In genomic region chr1:12338017-12338416, GRCh38 we compare ENCODE assay signal across 28 cellular contexts.
DNase-seq lines count a peak whose midpoint lies in the region; ATAC-seq and TF ChIP-seq lines count a peak whose summit lies in the region.
"Had no signal": no experiment of that assay in that cellular context is flagged by ENCODE, and none has a peak within 500 bp of the region (broad histone marks: within the 10 kb centered on the region; RNA-seq: fewer than 3 reads in every experiment).

No MANE protein-coding gene starts in this region.

- ATAC-seq in left cardiac atrium (peak; percentile 53 to 67), psoas muscle (peak; percentile 82 to 93 (median 90)), aorta (ENCODE audit: low FRiP score) (peak; percentile 30), HG02840 (IDR thresholded peaks at IDR 0.05; ENCODE audit: low FRiP score, unreplicated experiment) (no peak)
- ATAC-seq: left lung; stimulated activated memory B cell treated with anti-CD40 and anti-IgM and Interleukin-4, amounts not matched to agents 10 μg/mL and 1 μg/mL and 100 μg/mL, for 72 hours had no signal

- intact Hi-C loops in left cardiac atrium (cut with DNase I) (no loop called here), psoas muscle (cut with DNase I) (loop anchor here in 1 of 2 donors (10.0 kb wide), 1 partner anchor 533 kb away; the partner anchor contains the start of genes CLCN6 and MTHFR), aorta (cut with DNase I) (no loop called here)

- peaks cover 57% of the 10 kb centered on the region for H3K4me1 ChIP-seq in psoas muscle
- peaks cover 2 to 22% of the 10 kb centered on the region in 2 donors for H3K4me1 ChIP-seq in aorta (ENCODE audit: control insufficient read depth in 1 of 2, insufficient read depth in 2 of 2, low read length in 2 of 2)
- no peaks in the 10 kb centered on the region for H3K4me1 ChIP-seq in smooth muscle cell (ENCODE audit: low read depth)

- H3K79me2 ChIP-seq in smooth muscle cell (ENCODE audit: low read depth): no peaks in the 10 kb centered on the region

- H3K27me3 Mint-ChIP-seq in activated naive CD4-positive, alpha-beta T cell treated with anti-CD3 and anti-CD28 coated beads, Interleukin-2, amount 50 U/mL, for 24 hours: no peaks in the 10 kb centered on the region
- H3K27me3 Mint-ChIP-seq in activated naive CD4-positive, alpha-beta T cell treated with anti-CD3 and anti-CD28 coated beads, Interleukin-2, amount 10 ng/mL, durations not matched to agents 7 days and 5 days: no peaks in the 10 kb centered on the region
- H3K27me3 Mint-ChIP-seq: activated naive CD8-positive, alpha-beta T cell; stimulated activated memory B cell treated with anti-CD40 and anti-IgM and Interleukin-4, amounts not matched to agents 10 μg/mL and 1 μg/mL and 100 μg/mL, for 72 hours had no signal

- CTCF ChIA-PET in activated naive CD4-positive, alpha-beta T cell treated with anti-CD3 and anti-CD28 coated beads, Interleukin-2, amount 10 ng/mL, durations not matched to agents 7 days and 5 days (lab: Charles Lee): no interaction called here

- H3K4me3 ChIP-seq in psoas muscle (no peak overlapping the region), aorta (ENCODE audit: low read length in 2 of 2) (no peak overlapping the region), smooth muscle cell (no peak overlapping the region)
- H3K4me3 ChIP-seq: left lung, SK-N-MC, skin epidermis had no signal

- H3K27me3 ChIP-seq in psoas muscle (ENCODE audit: insufficient read depth in 3 of 3, low read length in 2 of 3): no peaks in the 10 kb centered on the region
- no peaks in the 10 kb centered on the region for H3K27me3 ChIP-seq in aorta (ENCODE audit: control insufficient read depth in 1 of 2, insufficient read depth in 2 of 2, low read length in 1 of 2)
- no peaks in the 10 kb centered on the region for H3K27me3 ChIP-seq in smooth muscle cell (ENCODE audit: low read depth)
- H3K27me3 ChIP-seq: brain microvascular endothelial cell, left lung had no signal

- H3K36me3 ChIP-seq in psoas muscle (ENCODE audit: insufficient read depth in 1 of 2, low read depth in 1 of 2): peaks cover 3 to 49% of the 10 kb centered on the region in 2 donors
- peaks cover 2 to 6% of the 10 kb centered on the region in 2 donors for H3K36me3 ChIP-seq in aorta (ENCODE audit: control insufficient read depth in 1 of 2, insufficient read depth in 2 of 2, low read length in 1 of 2)
- peaks cover 14% of the 10 kb centered on the region for H3K36me3 ChIP-seq in smooth muscle cell (ENCODE audit: low read depth)

- no peak overlapping the region for H3K4me2 ChIP-seq in smooth muscle cell

- no peak for DNase-seq in activated naive CD4-positive, alpha-beta T cell treated with anti-CD3 and anti-CD28 coated beads, Interleukin-2, amount 10 ng/mL, durations not matched to agents 7 days and 5 days
- no peak for DNase-seq in left cardiac atrium
- no peak for DNase-seq in psoas muscle
- no peak for DNase-seq in aorta
- DNase-seq in NCI-H1436 (lab: John Stamatoyannopoulos, UW): no peak
- DNase-seq in smooth muscle cell (lab: John Stamatoyannopoulos, UW; ENCODE audit: unreplicated experiment): no peak
- DNase-seq: activated CD4-positive, alpha-beta T cell treated with anti-CD3 and anti-CD28 coated beads, Interleukin-2, amount 50 U/mL, for 1 hour; brain microvascular endothelial cell; Calu3; cortex of kidney; HFFc6; left lung; midbrain; NCI-H1105 treated with DMSO at 0.1 percent for 48 hours; NCI-H2107; NCI-H524 treated with DMSO at 0.1 percent for 48 hours; nephron progenitor cell; stimulated activated CD4-positive, alpha-beta T cell treated with anti-CD3 and anti-CD28 coated beads, Interleukin-2, amount 100 ng/mL, for 24 hours; T-helper 2 cell; trophoblast cell; WERI-Rb-1 had no signal

- peaks cover 37% of the 10 kb centered on the region for H3K4me1 Mint-ChIP-seq in activated naive CD4-positive, alpha-beta T cell treated with anti-CD3 and anti-CD28 coated beads, Interleukin-2, amount 50 U/mL, for 24 hours
- peaks cover 28% of the 10 kb centered on the region for H3K4me1 Mint-ChIP-seq in activated naive CD4-positive, alpha-beta T cell treated with anti-CD3 and anti-CD28 coated beads, Interleukin-2, amount 10 ng/mL, durations not matched to agents 7 days and 5 days

- H3K9me3 Mint-ChIP-seq in activated naive CD4-positive, alpha-beta T cell treated with anti-CD3 and anti-CD28 coated beads, Interleukin-2, amount 50 U/mL, for 24 hours: no peaks in the 10 kb centered on the region
- no peaks in the 10 kb centered on the region for H3K9me3 Mint-ChIP-seq in activated naive CD4-positive, alpha-beta T cell treated with anti-CD3 and anti-CD28 coated beads, Interleukin-2, amount 10 ng/mL, durations not matched to agents 7 days and 5 days
- H3K9me3 Mint-ChIP-seq: activated T-helper 1 cell treated with anti-CD3 and anti-CD28 coated beads, Interleukin-12 subunit alpha, Interleukin-12 subunit beta, Interleukin-2, Interleukin-4 antibody, amounts not matched to agents 30 ng/mL and 10 ng/mL and 1 ng/mL, durations not matched to agents 14 hours and 24 hours and 36 hours; HFFc6; nephron progenitor cell; stimulated activated memory B cell treated with anti-CD40 and anti-IgM and Interleukin-4, amounts not matched to agents 10 μg/mL and 1 μg/mL and 100 μg/mL, for 72 hours had no signal

- H3K9me3 ChIP-seq in psoas muscle (no peaks in the 10 kb centered on the region), aorta (ENCODE audit: control insufficient read depth, low read length) (no peaks in the 10 kb centered on the region), smooth muscle cell (replicated peaks; ENCODE audit: low read depth) (no peaks in the 10 kb centered on the region)
- H3K9me3 ChIP-seq: left lung had no signal

- no peaks in the 10 kb centered on the region for H3F3A ChIP-seq in smooth muscle cell (ENCODE audit: low read depth)

- H3K27ac Mint-ChIP-seq in activated naive CD4-positive, alpha-beta T cell treated with anti-CD3 and anti-CD28 coated beads, Interleukin-2, amount 50 U/mL, for 24 hours: peak overlapping the region; percentile 37
- no peak overlapping the region for H3K27ac Mint-ChIP-seq in activated naive CD4-positive, alpha-beta T cell treated with anti-CD3 and anti-CD28 coated beads, Interleukin-2, amount 10 ng/mL, durations not matched to agents 7 days and 5 days
- H3K27ac Mint-ChIP-seq: activated naive CD8-positive, alpha-beta T cell; activated T-helper 1 cell treated with anti-CD3 and anti-CD28 coated beads, Interleukin-12 subunit alpha, Interleukin-12 subunit beta, Interleukin-2, Interleukin-4 antibody, amounts not matched to agents 30 ng/mL and 10 ng/mL and 1 ng/mL, durations not matched to agents 14 hours and 24 hours and 36 hours; HFFc6; nephron progenitor cell; stimulated activated memory B cell treated with anti-CD40 and anti-IgM and Interleukin-4, amounts not matched to agents 10 μg/mL and 1 μg/mL and 100 μg/mL, for 72 hours had no signal

- peak overlapping the region; percentile 65 for H3K27ac ChIP-seq in psoas muscle
- H3K27ac ChIP-seq in aorta (ENCODE audit: low read depth in 1 of 2, low read length in 2 of 2): peak overlapping the region in 1 of 2 donors; percentile 28
- no peak overlapping the region for H3K27ac ChIP-seq in smooth muscle cell (ENCODE audit: low read depth)
- H3K27ac ChIP-seq: brain microvascular endothelial cell, WERI-Rb-1 had no signal

- H4K20me1 ChIP-seq in smooth muscle cell (ENCODE audit: low read depth): no peaks in the 10 kb centered on the region

- no peak overlapping the region for H3K4me3 Mint-ChIP-seq in activated naive CD4-positive, alpha-beta T cell treated with anti-CD3 and anti-CD28 coated beads, Interleukin-2, amount 50 U/mL, for 24 hours
- no peak overlapping the region for H3K4me3 Mint-ChIP-seq in activated naive CD4-positive, alpha-beta T cell treated with anti-CD3 and anti-CD28 coated beads, Interleukin-2, amount 10 ng/mL, durations not matched to agents 7 days and 5 days
- H3K4me3 Mint-ChIP-seq: activated naive CD8-positive, alpha-beta T cell; activated T-helper 1 cell treated with anti-CD3 and anti-CD28 coated beads, Interleukin-12 subunit alpha, Interleukin-12 subunit beta, Interleukin-2, Interleukin-4 antibody, amounts not matched to agents 30 ng/mL and 10 ng/mL and 1 ng/mL, durations not matched to agents 14 hours and 24 hours and 36 hours; HFFc6; nephron progenitor cell; stimulated activated memory B cell treated with anti-CD40 and anti-IgM and Interleukin-4, amounts not matched to agents 10 μg/mL and 1 μg/mL and 100 μg/mL, for 72 hours had no signal

- TF ChIP-seq CTCF in psoas muscle (IDR thresholded peaks at IDR 0.05) (no peak), smooth muscle cell (IDR thresholded peaks at IDR 0.05; ENCODE audit: borderline replicate concordance, insufficient read depth, poor library complexity, severe bottlenecking) (no peak)

- H3K9ac ChIP-seq in smooth muscle cell (ENCODE audit: low read depth): no peak overlapping the region

- H2AFZ ChIP-seq in smooth muscle cell (ENCODE audit: low read depth): no peak overlapping the region

- H3K36me3 Mint-ChIP-seq in activated naive CD4-positive, alpha-beta T cell treated with anti-CD3 and anti-CD28 coated beads, Interleukin-2, amount 50 U/mL, for 24 hours: peaks cover 37% of the 10 kb centered on the region
- H3K36me3 Mint-ChIP-seq in activated naive CD4-positive, alpha-beta T cell treated with anti-CD3 and anti-CD28 coated beads, Interleukin-2, amount 10 ng/mL, durations not matched to agents 7 days and 5 days: peaks cover 63% of the 10 kb centered on the region

- WGBS in psoas muscle, 3 donors: 22 to 39% (median 25%) methylated on average over 4 of the region's 4 CpGs
- 7 to 9% methylated on average over 4 of the region's 4 CpGs for WGBS in aorta, 2 donors
- 97% methylated on average over 4 of the region's 4 CpGs for WGBS in smooth muscle cell (ENCODE audit: low lambda C conversion rate)
